19 cellular contexts compared by ENCODE assay signal in genomic region chr10:84196083-84196482, GRCh38. TPM values are rescaled to one million over a fixed set of nuclear protein-coding genes. Genes with fewer than 3 reads are reported as not detected.
A peak's percentile ranks its signal among the peaks of the same experiment; 100 is the strongest.
DNase-seq lines count a peak whose midpoint lies in the region; ATAC-seq and TF ChIP-seq lines count a peak whose summit lies in the region.
"Had no signal": no experiment of that assay in that cellular context is flagged by ENCODE, and none has a peak within 500 bp of the region (broad histone marks: within the 10 kb centered on the region; RNA-seq: fewer than 3 reads in every experiment).

No MANE protein-coding gene starts in this region.

- H3K27me3 Mint-ChIP-seq in T-helper 17 cell: peaks cover 60% of the 10 kb centered on the region

- no peak for TF ChIP-seq POLR2A in uterus (IDR thresholded peaks at IDR 0.05)

- peak overlapping the region; percentile 32 for H3K27ac Mint-ChIP-seq in T-helper 17 cell
- no peak overlapping the region for H3K27ac Mint-ChIP-seq in stimulated activated effector memory CD8-positive, alpha-beta T cell treated with anti-CD3 and anti-CD28 coated beads, Interleukin-12 subunit alpha, Interleukin-12 subunit beta, amount 100 ng/mL, for 72 hours
- H3K27ac Mint-ChIP-seq: GM23338; stimulated activated memory B cell treated with anti-CD40 and anti-IgM and Interleukin-4, amounts not matched to agents 10 μg/mL and 1 μg/mL and 100 μg/mL, for 72 hours had no signal

- peaks cover 14% of the 10 kb centered on the region for H3K4me1 Mint-ChIP-seq in T-helper 17 cell
- peaks cover 11% of the 10 kb centered on the region for H3K4me1 Mint-ChIP-seq in stimulated activated effector memory CD8-positive, alpha-beta T cell treated with anti-CD3 and anti-CD28 coated beads, Interleukin-12 subunit alpha, Interleukin-12 subunit beta, amount 100 ng/mL, for 72 hours
- H3K4me1 Mint-ChIP-seq: stimulated activated memory B cell treated with anti-CD40 and anti-IgM and Interleukin-4, amounts not matched to agents 10 μg/mL and 1 μg/mL and 100 μg/mL, for 72 hours had no signal

- TF ChIP-seq CTCF in uterus (IDR thresholded peaks at IDR 0.05): no peak

- H3K4me1 ChIP-seq in uterus: no peaks in the 10 kb centered on the region

- H3K9me3 ChIP-seq in T-helper 17 cell (ENCODE audit: control insufficient read depth, low read length, poor library complexity, severe bottlenecking) (no peaks in the 10 kb centered on the region), uterus (no peaks in the 10 kb centered on the region)
- H3K9me3 ChIP-seq: breast epithelium, lower lobe of right lung, neutrophil had no signal

- peaks cover 0 to 6% of the 10 kb centered on the region in 2 donors for H3K27me3 ChIP-seq in uterus

- intact Hi-C loops in uterus (cut with DNase I; ENCODE audit: low total_unique reads): no loop called here

- DNase-seq in NCI-H526 (lab: John Stamatoyannopoulos, UW): peak; percentile 38 to 42
- DNase-seq in NCI-H526 treated with DMSO at 0.1 percent for 48 hours (lab: John Stamatoyannopoulos, UW): no peak
- peak; percentile 17 for DNase-seq in NCI-H2081 treated with DMSO at 0.1 percent for 48 hours (lab: John Stamatoyannopoulos, UW)
- DNase-seq in T-helper 17 cell: no peak
- DNase-seq in stimulated activated effector memory CD8-positive, alpha-beta T cell treated with anti-CD3 and anti-CD28 coated beads, Interleukin-12 subunit alpha, Interleukin-12 subunit beta, amount 100 ng/mL, for 72 hours (ENCODE audit: low spot score in 2 of 2): no peak
- DNase-seq in germinal center (ENCODE audit: low spot score): no peak
- no peak for DNase-seq in uterus
- DNase-seq: activated naive CD4-positive, alpha-beta T cell; KBM-7; lower lobe of right lung; NCI-H1694 treated with DMSO at 0.1 percent for 48 hours had no signal

- H3K36me3 Mint-ChIP-seq in T-helper 17 cell (ENCODE audit: low read depth): peaks cover 8% of the 10 kb centered on the region
- no peaks in the 10 kb centered on the region for H3K36me3 Mint-ChIP-seq in stimulated activated effector memory CD8-positive, alpha-beta T cell treated with anti-CD3 and anti-CD28 coated beads, Interleukin-12 subunit alpha, Interleukin-12 subunit beta, amount 100 ng/mL, for 72 hours
- H3K36me3 Mint-ChIP-seq: stimulated activated memory B cell treated with anti-CD40 and anti-IgM and Interleukin-4, amounts not matched to agents 10 μg/mL and 1 μg/mL and 100 μg/mL, for 72 hours had no signal

- H3K27ac ChIP-seq in uterus: no peak overlapping the region
- H3K27ac ChIP-seq: breast epithelium, lower lobe of right lung, neutrophil, PC-9 had no signal

- H3K4me3 Mint-ChIP-seq in T-helper 17 cell: peak overlapping the region; percentile 45
- H3K4me3 Mint-ChIP-seq in stimulated activated effector memory CD8-positive, alpha-beta T cell treated with anti-CD3 and anti-CD28 coated beads, Interleukin-12 subunit alpha, Interleukin-12 subunit beta, amount 100 ng/mL, for 72 hours: peak overlapping the region; percentile 61

- no peak overlapping the region for H3K4me3 ChIP-seq in uterus
- H3K4me3 ChIP-seq: breast epithelium, lower lobe of right lung, PC-9 had no signal

- no peaks in the 10 kb centered on the region for H3K36me3 ChIP-seq in uterus
- H3K36me3 ChIP-seq: breast epithelium, lower lobe of right lung, neutrophil had no signal

- ATAC-seq in T-helper 17 cell (no peak), HG03045 (IDR thresholded peaks at IDR 0.05; ENCODE audit: unreplicated experiment) (no peak)
- no peak for ATAC-seq in stimulated activated effector memory CD8-positive, alpha-beta T cell treated with anti-CD3 and anti-CD28 coated beads, Interleukin-12 subunit alpha, Interleukin-12 subunit beta, amount 100 ng/mL, for 72 hours
- ATAC-seq: stimulated activated memory B cell treated with anti-CD40 and anti-IgM and Interleukin-4, amounts not matched to agents 10 μg/mL and 1 μg/mL and 100 μg/mL, for 72 hours had no signal

- no peaks in the 10 kb centered on the region for H3K9me3 Mint-ChIP-seq in stimulated activated effector memory CD8-positive, alpha-beta T cell treated with anti-CD3 and anti-CD28 coated beads, Interleukin-12 subunit alpha, Interleukin-12 subunit beta, amount 100 ng/mL, for 72 hours
- H3K9me3 Mint-ChIP-seq: GM23338; stimulated activated memory B cell treated with anti-CD40 and anti-IgM and Interleukin-4, amounts not matched to agents 10 μg/mL and 1 μg/mL and 100 μg/mL, for 72 hours had no signal

RNA-seq across cellular contexts. Expression of gene CDHR1, which starts 1.7 kb away (rescaled TPM):
- under 1 TPM; 0.12 to 0.73 TPM for total RNA-seq in T-helper 17 cell
- 1 to 10 TPM in 2 of 4 donors, under 1 TPM in 1, not detected in 1; under 0.01 to 1.5 (median 1.0) TPM for total RNA-seq in uterus
- total RNA-seq: A673, PC-9 had no signal

RNA-seq across cellular contexts. Expression of gene GPR15LG, which starts 22.5 kb away (rescaled TPM):
- not detected for total RNA-seq in T-helper 17 cell
- not detected for total RNA-seq in uterus
- total RNA-seq: A673, GM23338, lower lobe of right lung, PC-9 had no signal

RNA-seq across cellular contexts. Expression of gene LRIT2, which starts 29.3 kb away (rescaled TPM):
- total RNA-seq in T-helper 17 cell (not detected), uterus (not detected)
- total RNA-seq: A673, breast epithelium, GM23338, lower lobe of right lung, PC-9, ureter had no signal

RNA-seq across cellular contexts. Expression of gene LRIT1, which starts 45.3 kb away (rescaled TPM):
- not detected for total RNA-seq in T-helper 17 cell
- total RNA-seq in uterus: not detected
- total RNA-seq: A673, breast epithelium, lower lobe of right lung, PC-9, ureter had no signal

RNA-seq across cellular contexts. Expression of gene RGR, which starts 48.8 kb away (rescaled TPM):
- total RNA-seq in T-helper 17 cell (not detected), uterus (not detected)
- total RNA-seq: A673, GM23338, lower lobe of right lung, PC-9, ureter had no signal

Comparison
In these comparisons a context has a peak if more than half of its experiments do, and no peak if none do; other contexts are left out.
1. DNase-seq: peak in NCI-H526 (2 of 2) and NCI-H2081 treated with DMSO at 0.1 percent for 48 hours (single experiment); none in NCI-H526 treated with DMSO at 0.1 percent for 48 hours (single experiment), T-helper 17 cell (0 of 3), stimulated activated effector memory CD8-positive, alpha-beta T cell treated with anti-CD3 and anti-CD28 coated beads, Interleukin-12 subunit alpha, Interleukin-12 subunit beta, amount 100 ng/mL, for 72 hours (0 of 2), germinal center (single experiment) and uterus (0 of 2).